In genomic region chr4:6440506-6441201, GRCh38 we compare ENCODE assay signal across 20 cellular contexts. TPM values are rescaled to one million over a fixed set of nuclear protein-coding genes. Genes with fewer than 3 reads are reported as not detected.
"Had no signal": no experiment of that assay in that cellular context is flagged by ENCODE, and none has a peak within 500 bp of the region (broad histone marks: within the 10 kb centered on the region; RNA-seq: fewer than 3 reads in every experiment).

No MANE protein-coding gene starts in this region.

- H3K27ac ChIP-seq: SJCRH30 had no signal

- H3K9me3 ChIP-seq: MG63, SJCRH30 had no signal

- ATAC-seq: HepG2 had no signal

- H3K4me3 ChIP-seq: MG63, SJCRH30 had no signal

- H3K36me3 ChIP-seq: MG63, SJCRH30 had no signal

- DNase-seq: IMR-90, Karpas-422, KG1, MG63, NCI-H1092, NCI-H1105 treated with DMSO at 0.1 percent for 48 hours, NCI-H1417 treated with DMSO at 0.1 percent for 48 hours, NCI-H146, NCI-H1694 treated with DMSO at 0.1 percent for 48 hours, NCI-H1930, NCI-H2081, NCI-H2107, NCI-H2227 treated with DMSO at 0.1 percent for 48 hours, NCI-H524, NCI-H526 treated with DMSO at 0.1 percent for 48 hours, NCI-H748 treated with DMSO at 0.1 percent for 48 hours, RPMI8226, SHP77 treated with DMSO at 0.1 percent for 48 hours, SJCRH30 had no signal

- H3K27me3 ChIP-seq: MG63 had no signal

- H3K4me1 ChIP-seq: SJCRH30 had no signal

RNA-seq across cellular contexts. Expression of gene PPP2R2C, which starts 31.8 kb away (rescaled TPM):
- total RNA-seq: IMR-90, SJCRH30 had no signal
